Comparison of ENCODE assay signal across 1 cellular context in the genomic region with DNA sequence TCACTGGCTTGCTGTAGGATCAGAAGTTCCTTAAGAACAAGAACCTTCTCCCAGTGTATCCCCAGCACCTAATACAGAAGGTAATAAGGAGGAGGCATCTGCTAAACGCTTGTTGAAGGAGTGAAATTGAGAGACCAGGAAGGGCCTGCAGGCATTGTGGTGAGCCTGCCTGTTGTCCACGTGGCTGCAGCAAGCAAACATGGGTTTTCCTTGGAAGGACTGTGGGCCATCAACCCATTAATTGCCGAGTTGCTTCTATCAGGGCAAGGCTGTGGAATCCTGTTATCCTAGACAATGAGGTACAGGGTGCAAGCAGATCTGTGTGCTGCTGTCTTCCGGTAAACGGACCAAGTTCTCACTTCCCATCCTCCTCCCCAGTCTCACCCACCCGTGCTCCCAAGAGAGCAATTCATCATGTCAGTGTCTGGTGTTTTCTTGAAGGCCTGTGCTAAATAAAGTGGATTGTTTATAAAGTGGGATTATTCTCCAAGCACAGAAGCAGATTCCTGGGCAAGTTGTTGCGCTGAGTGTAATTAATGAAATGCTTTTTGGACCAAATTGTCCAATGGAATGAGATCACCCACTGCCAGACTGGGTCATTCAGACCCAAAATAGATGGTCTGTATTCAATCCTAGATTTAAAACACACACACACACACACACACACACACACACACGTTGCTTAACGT.
TF ChIP-seq lines count a peak whose summit lies in the region.

No MANE protein-coding gene starts in this region.

TF ChIP-seq in IMR-90, 13 proteins besides CTCF, POLR2A, EP300 and RAD21:
- no peak for TF ChIP-seq SMC3 (IDR thresholded peaks at IDR 0.05; ENCODE audit: low read depth, low read length)
- TF ChIP-seq CHD1 (IDR thresholded peaks at IDR 0.05; ENCODE audit: low read depth, low read length), result no peak
